Comparison of ENCODE assay signal across 9 cellular contexts in genomic region chr10:16995867-16996529, GRCh38.
DNase-seq lines count a peak whose midpoint lies in the region; ATAC-seq and TF ChIP-seq lines count a peak whose summit lies in the region.
"Had no signal": no experiment of that assay in that cellular context is flagged by ENCODE, and none has a peak within 500 bp of the region (broad histone marks: within the 10 kb centered on the region; RNA-seq: fewer than 3 reads in every experiment).

No MANE protein-coding gene starts in this region.

- in situ Hi-C loops in GM13976 (cut with MboI; ENCODE audit: low sequenced_read_pairs, unreplicated experiment) = no loop called here

- no peak for TF ChIP-seq POLR2A in heart left ventricle (IDR thresholded peaks at IDR 0.05)
- TF ChIP-seq POLR2A in vagina (IDR thresholded peaks at IDR 0.05) = no peak

- H3K4me3 ChIP-seq in heart left ventricle (no peak overlapping the region), left lung (no peak overlapping the region), vagina (peak overlapping the region in 1 of 2 donors; percentile 11)

- peaks cover 0 to 3% (median 0%) of the 10 kb centered on the region in 12 donors for H3K9me3 ChIP-seq in heart left ventricle
- H3K9me3 ChIP-seq in left lung = no peaks in the 10 kb centered on the region
- no peaks in the 10 kb centered on the region for H3K9me3 ChIP-seq in vagina

- ATAC-seq in heart left ventricle (peak; percentile 43 to 87 (median 68)), left lung (peak; percentile 69)

- WGBS in heart left ventricle, 4 donors = 43 to 55% (median 46%) methylated on average over 6 of the region's 6 CpGs

- H3K4me3 Mint-ChIP-seq in brain = peak overlapping the region in 3 of 5 experiments; percentile 10 to 65 (median 40)

- H3K4me1 ChIP-seq in heart left ventricle (peaks cover 0 to 47% (median 19%) of the 10 kb centered on the region in 12 donors), left lung (peaks cover 0 to 15% of the 10 kb centered on the region in 2 donors), vagina (peaks cover 15% of the 10 kb centered on the region)

- H3K27me3 ChIP-seq in heart left ventricle (no peaks in the 10 kb centered on the region), left lung (no peaks in the 10 kb centered on the region), vagina (no peaks in the 10 kb centered on the region)

- TF ChIP-seq CTCF in heart left ventricle (IDR thresholded peaks at IDR 0.05) (no peak), brain (conservative IDR thresholded peaks at IDR 0.05) (no peak), left lung (IDR thresholded peaks at IDR 0.05) (no peak), vagina (IDR thresholded peaks at IDR 0.05) (no peak), GM13976 (IDR thresholded peaks at IDR 0.05; ENCODE audit: borderline replicate concordance, control extremely low read depth, extremely low read depth, insufficient read depth, missing control alignments) (no peak)

- peak in 1 of 5 donors; percentile 26 for DNase-seq in heart left ventricle
- no peak for DNase-seq in cardiac septum (ENCODE audit: low spot score)
- DNase-seq in left lung = no peak
- no peak for DNase-seq in vagina (ENCODE audit: extremely low spot score in 2 of 2)
- no peak for DNase-seq in GM13976 (ENCODE audit: low spot score)
- no peak for DNase-seq in activated naive CD4-positive, alpha-beta T cell treated with Interleukin-2 at 50 U/mL for 16 hours
- no peak for DNase-seq in caudate nucleus (lab: John Stamatoyannopoulos, UW)
- DNase-seq: NCI-H146 had no signal

- intact Hi-C loops in heart left ventricle (cut with DNase I) (loop anchor here in 2 of 10 donors (1.0 to 10.0 kb wide), 2 partner anchors 105 to 239 kb away; no protein-coding TSS in a partner anchor), cardiac septum (cut with DNase I) (loop anchor here (10.0 kb wide), 1 partner anchor 151 kb away; no protein-coding TSS in a partner anchor), left lung (cut with DNase I) (no loop called here), vagina (cut with DNase I) (no loop called here)

- H3K27ac ChIP-seq in heart left ventricle (peak overlapping the region in 10 of 12 donors; percentile 17 to 80 (median 60)), left lung (peak overlapping the region; percentile 63 to 67), vagina (peak overlapping the region; percentile 20), caudate nucleus (ENCODE audit: low read depth, low read length) (no peak overlapping the region)

- peaks cover 3% of the 10 kb centered on the region for H3K36me3 Mint-ChIP-seq in brain

- H3K27me3 Mint-ChIP-seq in brain = no peaks in the 10 kb centered on the region

- peaks cover 4 to 17% (median 6%) of the 10 kb centered on the region in 5 experiments for H3K9me3 Mint-ChIP-seq in brain

- peak overlapping the region; percentile 18 to 90 (median 78) for H3K27ac Mint-ChIP-seq in brain

- H3K36me3 ChIP-seq in heart left ventricle (no peaks in the 10 kb centered on the region), left lung (no peaks in the 10 kb centered on the region), vagina (no peaks in the 10 kb centered on the region)

- peaks cover 49% of the 10 kb centered on the region for H3K4me1 Mint-ChIP-seq in brain
